12 cellular contexts compared by ENCODE assay signal in genomic region chr16:11964761-11965539, GRCh38. TPM values are rescaled to one million over a fixed set of nuclear protein-coding genes. Genes with fewer than 3 reads are reported as not detected.
DNase-seq lines count a peak whose midpoint lies in the region; ATAC-seq and TF ChIP-seq lines count a peak whose summit lies in the region.
"Had no signal": no experiment of that assay in that cellular context is flagged by ENCODE, and none has a peak within 500 bp of the region (broad histone marks: within the 10 kb centered on the region; RNA-seq: fewer than 3 reads in every experiment).

Gene TNFRSF17 (plus strand): TSS chr16:11965210. CDS start chr16:11965325, 115 bp downstream.

- TF ChIP-seq CTCF in coronary artery (IDR thresholded peaks at IDR 0.05) (no peak), mesothelial cell of epicardium (IDR thresholded peaks at IDR 0.05; ENCODE audit: unreplicated experiment) (no peak)

- DNase-seq in memory B cell (ENCODE audit: low spot score in 2 of 2) (no peak), left cardiac atrium (no peak), H4 (ENCODE audit: low spot score) (no peak), coronary artery (ENCODE audit: low spot score) (no peak), mesothelial cell of epicardium (ENCODE audit: low spot score in 2 of 2, unreplicated experiment in 2 of 2) (no peak)
- DNase-seq: activated CD4-positive, alpha-beta T cell treated with anti-CD3 and anti-CD28 coated beads for 36 hours; GF-D8; NCI-H226 had no signal

- H3K4me3 Mint-ChIP-seq in memory B cell (peak within 1 kb of the TSS; percentile 81), mesothelial cell of epicardium (no peak within 1 kb of the TSS)
- H3K4me3 Mint-ChIP-seq: activated CD4-positive, alpha-beta T cell treated with anti-CD3 and anti-CD28 coated beads for 36 hours had no signal

- H3K27me3 Mint-ChIP-seq in memory B cell: no peaks in the 10 kb centered on the region
- no peaks in the 10 kb centered on the region for H3K27me3 Mint-ChIP-seq in mesothelial cell of epicardium (ENCODE audit: low read depth)
- H3K27me3 Mint-ChIP-seq: activated CD4-positive, alpha-beta T cell treated with anti-CD3 and anti-CD28 coated beads for 36 hours had no signal

- H3K4me1 Mint-ChIP-seq in memory B cell (peaks cover 28% of the 10 kb centered on the region), mesothelial cell of epicardium (no peaks in the 10 kb centered on the region)
- H3K4me1 Mint-ChIP-seq: activated CD4-positive, alpha-beta T cell treated with anti-CD3 and anti-CD28 coated beads for 36 hours had no signal

- H3K4me3 ChIP-seq in coronary artery: no peak within 1 kb of the TSS

- H3K9me3 Mint-ChIP-seq in memory B cell (no peaks in the 10 kb centered on the region), mesothelial cell of epicardium (no peaks in the 10 kb centered on the region)

- ATAC-seq in GM18511 (IDR thresholded peaks at IDR 0.05; ENCODE audit: unreplicated experiment) (peak; percentile 75), GM21526 (IDR thresholded peaks at IDR 0.05; ENCODE audit: low FRiP score, unreplicated experiment) (peak; percentile 66), HG03342 (IDR thresholded peaks at IDR 0.05; ENCODE audit: unreplicated experiment) (peak; percentile 69), memory B cell (ENCODE audit: low read depth) (peak; percentile 64), left cardiac atrium (no peak)
- ATAC-seq: activated CD4-positive, alpha-beta T cell treated with anti-CD3 and anti-CD28 coated beads for 36 hours; left lobe of liver had no signal

- H3K36me3 Mint-ChIP-seq in memory B cell (peaks cover 9% of the 10 kb centered on the region), mesothelial cell of epicardium (peaks cover 1% of the 10 kb centered on the region)

- intact Hi-C loops in left cardiac atrium (cut with DNase I): no loop called here

- H3K27ac Mint-ChIP-seq in memory B cell (peak within 1 kb of the TSS; percentile 91), mesothelial cell of epicardium (no peak within 1 kb of the TSS)
- H3K27ac Mint-ChIP-seq: activated CD4-positive, alpha-beta T cell treated with anti-CD3 and anti-CD28 coated beads for 36 hours had no signal

- H3K27ac ChIP-seq in coronary artery: no peak within 1 kb of the TSS

RNA-seq across cellular contexts. Expression of gene TNFRSF17, which starts in this region (rescaled TPM):
- total RNA-seq in left cardiac atrium (not detected), mesothelial cell of epicardium (not detected in 3 replicates)
- total RNA-seq in H4 (2014; rRNA removed; shearing (Covaris generic)): not detected in 2 replicates
- total RNA-seq: activated CD4-positive, alpha-beta T cell treated with anti-CD3 and anti-CD28 coated beads for 36 hours had no signal

Comparison
In these comparisons a context has a peak if more than half of its experiments do, and no peak if none do; other contexts are left out.
1. ATAC-seq: peak in GM18511 (single experiment), GM21526 (single experiment), HG03342 (single experiment) and memory B cell (single experiment); none in left cardiac atrium (0 of 2).